35 cellular contexts compared by ENCODE assay signal in genomic region chr2:202521470-202521869, GRCh38.
"Had no signal": no experiment of that assay in that cellular context is flagged by ENCODE, and none has a peak within 500 bp of the region (broad histone marks: within the 10 kb centered on the region; RNA-seq: fewer than 3 reads in every experiment).

No MANE protein-coding gene starts in this region.

- H3K4me2 ChIP-seq: KMS-11 had no signal

- H3K4me3 ChIP-seq: MG63 had no signal

- H3K27me3 ChIP-seq: MG63 had no signal

- H3K27ac ChIP-seq: KMS-11 had no signal

- DNase-seq: Karpas-422, Kasumi-1, MG63, MM.1S, MV-4-11, NCI-H1048, NCI-H1092, NCI-H1092 treated with DMSO at 0.1 percent for 48 hours, NCI-H1105, NCI-H1105 treated with DMSO at 0.1 percent for 48 hours, NCI-H1417, NCI-H1417 treated with DMSO at 0.1 percent for 48 hours, NCI-H1436, NCI-H1436 treated with DMSO at 0.1 percent for 48 hours, NCI-H146, NCI-H1694, NCI-H1694 treated with DMSO at 0.1 percent for 48 hours, NCI-H187, NCI-H187 treated with DMSO at 0.1 percent for 48 hours, NCI-H1930, NCI-H2029, NCI-H2029 treated with DMSO at 0.1 percent for 48 hours, NCI-H2081, NCI-H2081 treated with DMSO at 0.1 percent for 48 hours, NCI-H2107, NCI-H2171, NCI-H2171 treated with DMSO at 0.1 percent for 48 hours, NCI-H2227 treated with DMSO at 0.1 percent for 48 hours, NCI-H226, NCI-H345, NCI-H446, NCI-H446 treated with DMSO at 0.1 percent for 48 hours, NCI-H510A, NCI-H510A treated with DMSO at 0.1 percent for 48 hours had no signal

- H3K9me3 ChIP-seq: MG63 had no signal

- H3K36me3 ChIP-seq: MG63 had no signal
